5 cellular contexts compared by ENCODE assay signal in genomic region chr3:75188937-75189336, GRCh38.
"Had no signal": no experiment of that assay in that cellular context is flagged by ENCODE, and none has a peak within 500 bp of the region (broad histone marks: within the 10 kb centered on the region; RNA-seq: fewer than 3 reads in every experiment).

No MANE protein-coding gene starts in this region.

- H3K27ac Mint-ChIP-seq: H9 had no signal

- DNase-seq: GOT3, H9, HCEC 1CT, IMR-90 had no signal

- ATAC-seq: K562 had no signal

- H3K4me3 Mint-ChIP-seq: H9 had no signal

- H3K4me3 ChIP-seq: K562 had no signal
